In the genomic region with DNA sequence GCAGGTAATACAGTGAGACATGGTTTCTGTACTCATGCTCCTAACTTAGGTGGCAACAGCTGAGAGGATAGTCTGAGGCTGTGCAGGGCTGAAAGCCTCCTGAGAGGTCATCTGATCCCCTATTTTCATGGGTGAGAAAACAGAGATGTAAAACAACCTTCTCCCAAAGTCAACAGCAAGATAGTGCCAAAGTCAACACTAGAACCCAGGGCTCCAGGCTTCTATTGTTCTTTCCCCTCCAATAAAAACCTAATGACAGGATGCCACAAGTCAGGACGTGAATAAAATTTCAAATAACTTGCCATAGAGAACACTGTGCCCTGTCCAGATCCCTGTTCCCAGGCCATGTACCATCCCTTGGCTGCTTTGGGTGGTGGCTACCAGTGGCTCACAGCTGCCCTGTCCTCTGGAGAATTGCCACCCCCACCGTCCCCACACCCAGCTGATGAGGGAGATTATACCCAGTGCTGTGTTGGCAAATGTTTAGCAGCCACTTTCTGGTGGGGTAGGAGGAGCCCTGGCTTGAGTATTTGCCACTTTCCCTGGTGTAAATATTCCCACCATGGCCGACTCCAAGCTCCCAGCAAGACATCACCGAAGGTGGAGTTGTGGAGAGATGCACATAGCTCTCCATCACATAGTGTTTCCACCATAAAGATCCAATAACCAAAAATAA, we compare ENCODE assay signal across 1 cellular context.
TF ChIP-seq lines count a peak whose summit lies in the region.

No MANE protein-coding gene starts in this region.

TF ChIP-seq in HEK293, 187 proteins besides CTCF, POLR2A, EP300 and RAD21 (continued from another document and continues in another):
- TF ChIP-seq, protein P1, sequence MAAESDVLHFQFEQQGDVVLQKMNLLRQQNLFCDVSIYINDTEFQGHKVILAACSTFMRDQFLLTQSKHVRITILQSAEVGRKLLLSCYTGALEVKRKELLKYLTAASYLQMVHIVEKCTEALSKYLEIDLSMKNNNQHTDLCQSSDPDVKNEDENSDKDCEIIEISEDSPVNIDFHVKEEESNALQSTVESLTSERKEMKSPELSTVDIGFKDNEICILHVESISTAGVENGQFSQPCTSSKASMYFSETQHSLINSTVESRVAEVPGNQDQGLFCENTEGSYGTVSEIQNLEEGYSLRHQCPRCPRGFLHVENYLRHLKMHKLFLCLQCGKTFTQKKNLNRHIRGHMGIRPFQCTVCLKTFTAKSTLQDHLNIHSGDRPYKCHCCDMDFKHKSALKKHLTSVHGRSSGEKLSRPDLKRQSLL (tag by site-specific recombination; IDR thresholded peaks at IDR 0.05), result peak; percentile 86
- TF ChIP-seq ZNF585B (tag by site-specific recombination; IDR thresholded peaks at IDR 0.05), result no peak
- TF ChIP-seq ZNF626 (tag by site-specific recombination; IDR thresholded peaks at IDR 0.05), result 0 out of 2 replicates have a peak, but pooled peaks have one; percentile 72
- no peak for TF ChIP-seq ZNF16 (tag by site-specific recombination; IDR thresholded peaks at IDR 0.05; ENCODE audit: low read depth)
- TF ChIP-seq ZNF132 (tag by site-specific recombination; IDR thresholded peaks at IDR 0.05; ENCODE audit: borderline replicate concordance), result no peak
- TF ChIP-seq KLF7 (tag by site-specific recombination; IDR thresholded peaks at IDR 0.05; ENCODE audit: borderline replicate concordance), result peak; percentile 65; the same call in 1 of the 2 replicates
- TF ChIP-seq ZNF221 (tag by site-specific recombination; IDR thresholded peaks at IDR 0.05; ENCODE audit: borderline replicate concordance), result no peak
- no peak for TF ChIP-seq ZNF544 (tag by site-specific recombination; IDR thresholded peaks at IDR 0.05)
- TF ChIP-seq ZNF274 (IDR thresholded peaks at IDR 0.05; ENCODE audit: low read length), result no peak
- TF ChIP-seq ZNF274 (tag by site-specific recombination; IDR thresholded peaks at IDR 0.05; ENCODE audit: borderline replicate concordance), result no peak
- TF ChIP-seq HOXC10 (CRISPR knock-in tag; IDR thresholded peaks at IDR 0.05), result no peak
- TF ChIP-seq ZNF558 (tag by site-specific recombination; IDR thresholded peaks at IDR 0.05), result no peak
- no peak for TF ChIP-seq SP7 (tag by site-specific recombination; IDR thresholded peaks at IDR 0.05)
- no peak for TF ChIP-seq ZNF155 (tag by site-specific recombination; IDR thresholded peaks at IDR 0.05)
- TF ChIP-seq ZNF112 (tag by site-specific recombination; IDR thresholded peaks at IDR 0.05), result peak; percentile 99
- peak; percentile 87 for TF ChIP-seq ZBTB8A (tag by site-specific recombination; IDR thresholded peaks at IDR 0.05)
- TF ChIP-seq ZNF184 (tag by site-specific recombination; IDR thresholded peaks at IDR 0.05), result peak; percentile 46; the same call in 1 of the 2 replicates
- TF ChIP-seq ZNF433 (tag by site-specific recombination; IDR thresholded peaks at IDR 0.05; ENCODE audit: low read depth), result no peak
- TF ChIP-seq, protein P2, sequence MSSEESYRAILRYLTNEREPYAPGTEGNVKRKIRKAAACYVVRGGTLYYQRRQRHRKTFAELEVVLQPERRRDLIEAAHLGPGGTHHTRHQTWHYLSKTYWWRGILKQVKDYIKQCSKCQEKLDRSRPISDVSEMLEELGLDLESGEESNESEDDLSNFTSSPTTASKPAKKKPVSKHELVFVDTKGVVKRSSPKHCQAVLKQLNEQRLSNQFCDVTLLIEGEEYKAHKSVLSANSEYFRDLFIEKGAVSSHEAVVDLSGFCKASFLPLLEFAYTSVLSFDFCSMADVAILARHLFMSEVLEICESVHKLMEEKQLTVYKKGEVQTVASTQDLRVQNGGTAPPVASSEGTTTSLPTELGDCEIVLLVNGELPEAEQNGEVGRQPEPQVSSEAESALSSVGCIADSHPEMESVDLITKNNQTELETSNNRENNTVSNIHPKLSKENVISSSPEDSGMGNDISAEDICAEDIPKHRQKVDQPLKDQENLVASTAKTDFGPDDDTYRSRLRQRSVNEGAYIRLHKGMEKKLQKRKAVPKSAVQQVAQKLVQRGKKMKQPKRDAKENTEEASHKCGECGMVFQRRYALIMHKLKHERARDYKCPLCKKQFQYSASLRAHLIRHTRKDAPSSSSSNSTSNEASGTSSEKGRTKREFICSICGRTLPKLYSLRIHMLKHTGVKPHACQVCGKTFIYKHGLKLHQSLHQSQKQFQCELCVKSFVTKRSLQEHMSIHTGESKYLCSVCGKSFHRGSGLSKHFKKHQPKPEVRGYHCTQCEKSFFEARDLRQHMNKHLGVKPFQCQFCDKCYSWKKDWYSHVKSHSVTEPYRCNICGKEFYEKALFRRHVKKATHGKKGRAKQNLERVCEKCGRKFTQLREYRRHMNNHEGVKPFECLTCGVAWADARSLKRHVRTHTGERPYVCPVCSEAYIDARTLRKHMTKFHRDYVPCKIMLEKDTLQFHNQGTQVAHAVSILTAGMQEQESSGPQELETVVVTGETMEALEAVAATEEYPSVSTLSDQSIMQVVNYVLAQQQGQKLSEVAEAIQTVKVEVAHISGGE (tag by site-specific recombination; conservative IDR thresholded peaks at IDR 0.05; ENCODE audit: low read depth), result no peak
- peak; percentile 92 for TF ChIP-seq FEZF1 (tag by site-specific recombination; IDR thresholded peaks at IDR 0.05)
- TF ChIP-seq, protein P3, sequence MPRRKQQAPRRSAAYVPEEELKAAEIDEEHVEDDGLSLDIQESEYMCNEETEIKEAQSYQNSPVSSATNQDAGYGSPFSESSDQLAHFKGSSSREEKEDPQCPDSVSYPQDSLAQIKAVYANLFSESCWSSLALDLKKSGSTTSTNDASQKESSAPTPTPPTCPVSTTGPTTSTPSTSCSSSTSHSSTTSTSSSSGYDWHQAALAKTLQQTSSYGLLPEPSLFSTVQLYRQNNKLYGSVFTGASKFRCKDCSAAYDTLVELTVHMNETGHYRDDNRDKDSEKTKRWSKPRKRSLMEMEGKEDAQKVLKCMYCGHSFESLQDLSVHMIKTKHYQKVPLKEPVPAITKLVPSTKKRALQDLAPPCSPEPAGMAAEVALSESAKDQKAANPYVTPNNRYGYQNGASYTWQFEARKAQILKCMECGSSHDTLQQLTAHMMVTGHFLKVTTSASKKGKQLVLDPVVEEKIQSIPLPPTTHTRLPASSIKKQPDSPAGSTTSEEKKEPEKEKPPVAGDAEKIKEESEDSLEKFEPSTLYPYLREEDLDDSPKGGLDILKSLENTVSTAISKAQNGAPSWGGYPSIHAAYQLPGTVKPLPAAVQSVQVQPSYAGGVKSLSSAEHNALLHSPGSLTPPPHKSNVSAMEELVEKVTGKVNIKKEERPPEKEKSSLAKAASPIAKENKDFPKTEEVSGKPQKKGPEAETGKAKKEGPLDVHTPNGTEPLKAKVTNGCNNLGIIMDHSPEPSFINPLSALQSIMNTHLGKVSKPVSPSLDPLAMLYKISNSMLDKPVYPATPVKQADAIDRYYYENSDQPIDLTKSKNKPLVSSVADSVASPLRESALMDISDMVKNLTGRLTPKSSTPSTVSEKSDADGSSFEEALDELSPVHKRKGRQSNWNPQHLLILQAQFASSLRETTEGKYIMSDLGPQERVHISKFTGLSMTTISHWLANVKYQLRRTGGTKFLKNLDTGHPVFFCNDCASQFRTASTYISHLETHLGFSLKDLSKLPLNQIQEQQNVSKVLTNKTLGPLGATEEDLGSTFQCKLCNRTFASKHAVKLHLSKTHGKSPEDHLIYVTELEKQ (tag by site-specific recombination; IDR thresholded peaks at IDR 0.05; ENCODE audit: borderline replicate concordance), result peak; percentile 92; the same call in 1 of the 2 replicates
- no peak for TF ChIP-seq ZNF658 (tag by site-specific recombination; IDR thresholded peaks at IDR 0.05)
- TF ChIP-seq ZNF664 (tag by site-specific recombination; IDR thresholded peaks at IDR 0.05), result no peak
- TF ChIP-seq MEIS1 (CRISPR knock-in tag; IDR thresholded peaks at IDR 0.05; ENCODE audit: borderline replicate concordance), result no peak
- TF ChIP-seq ZNF19 (tag by site-specific recombination; IDR thresholded peaks at IDR 0.05; ENCODE audit: low read depth), result no peak
- TF ChIP-seq, protein P4, sequence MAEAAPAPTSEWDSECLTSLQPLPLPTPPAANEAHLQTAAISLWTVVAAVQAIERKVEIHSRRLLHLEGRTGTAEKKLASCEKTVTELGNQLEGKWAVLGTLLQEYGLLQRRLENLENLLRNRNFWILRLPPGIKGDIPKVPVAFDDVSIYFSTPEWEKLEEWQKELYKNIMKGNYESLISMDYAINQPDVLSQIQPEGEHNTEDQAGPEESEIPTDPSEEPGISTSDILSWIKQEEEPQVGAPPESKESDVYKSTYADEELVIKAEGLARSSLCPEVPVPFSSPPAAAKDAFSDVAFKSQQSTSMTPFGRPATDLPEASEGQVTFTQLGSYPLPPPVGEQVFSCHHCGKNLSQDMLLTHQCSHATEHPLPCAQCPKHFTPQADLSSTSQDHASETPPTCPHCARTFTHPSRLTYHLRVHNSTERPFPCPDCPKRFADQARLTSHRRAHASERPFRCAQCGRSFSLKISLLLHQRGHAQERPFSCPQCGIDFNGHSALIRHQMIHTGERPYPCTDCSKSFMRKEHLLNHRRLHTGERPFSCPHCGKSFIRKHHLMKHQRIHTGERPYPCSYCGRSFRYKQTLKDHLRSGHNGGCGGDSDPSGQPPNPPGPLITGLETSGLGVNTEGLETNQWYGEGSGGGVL (tag by site-specific recombination; IDR thresholded peaks at IDR 0.05), result no peak
- TF ChIP-seq ZNF202 (tag by site-specific recombination; IDR thresholded peaks at IDR 0.05; ENCODE audit: borderline replicate concordance), result no peak
- TF ChIP-seq, protein P5, sequence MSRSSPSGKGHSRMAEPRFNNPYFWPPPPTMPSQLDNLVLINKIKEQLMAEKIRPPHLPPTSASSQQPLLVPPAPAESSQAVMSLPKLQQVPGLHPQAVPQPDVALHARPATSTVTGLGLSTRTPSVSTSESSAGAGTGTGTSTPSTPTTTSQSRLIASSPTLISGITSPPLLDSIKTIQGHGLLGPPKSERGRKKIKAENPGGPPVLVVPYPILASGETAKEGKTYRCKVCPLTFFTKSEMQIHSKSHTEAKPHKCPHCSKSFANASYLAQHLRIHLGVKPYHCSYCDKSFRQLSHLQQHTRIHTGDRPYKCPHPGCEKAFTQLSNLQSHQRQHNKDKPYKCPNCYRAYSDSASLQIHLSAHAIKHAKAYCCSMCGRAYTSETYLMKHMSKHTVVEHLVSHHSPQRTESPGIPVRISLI (tag by site-specific recombination; IDR thresholded peaks at IDR 0.05), result no peak
- TF ChIP-seq, protein P6, sequence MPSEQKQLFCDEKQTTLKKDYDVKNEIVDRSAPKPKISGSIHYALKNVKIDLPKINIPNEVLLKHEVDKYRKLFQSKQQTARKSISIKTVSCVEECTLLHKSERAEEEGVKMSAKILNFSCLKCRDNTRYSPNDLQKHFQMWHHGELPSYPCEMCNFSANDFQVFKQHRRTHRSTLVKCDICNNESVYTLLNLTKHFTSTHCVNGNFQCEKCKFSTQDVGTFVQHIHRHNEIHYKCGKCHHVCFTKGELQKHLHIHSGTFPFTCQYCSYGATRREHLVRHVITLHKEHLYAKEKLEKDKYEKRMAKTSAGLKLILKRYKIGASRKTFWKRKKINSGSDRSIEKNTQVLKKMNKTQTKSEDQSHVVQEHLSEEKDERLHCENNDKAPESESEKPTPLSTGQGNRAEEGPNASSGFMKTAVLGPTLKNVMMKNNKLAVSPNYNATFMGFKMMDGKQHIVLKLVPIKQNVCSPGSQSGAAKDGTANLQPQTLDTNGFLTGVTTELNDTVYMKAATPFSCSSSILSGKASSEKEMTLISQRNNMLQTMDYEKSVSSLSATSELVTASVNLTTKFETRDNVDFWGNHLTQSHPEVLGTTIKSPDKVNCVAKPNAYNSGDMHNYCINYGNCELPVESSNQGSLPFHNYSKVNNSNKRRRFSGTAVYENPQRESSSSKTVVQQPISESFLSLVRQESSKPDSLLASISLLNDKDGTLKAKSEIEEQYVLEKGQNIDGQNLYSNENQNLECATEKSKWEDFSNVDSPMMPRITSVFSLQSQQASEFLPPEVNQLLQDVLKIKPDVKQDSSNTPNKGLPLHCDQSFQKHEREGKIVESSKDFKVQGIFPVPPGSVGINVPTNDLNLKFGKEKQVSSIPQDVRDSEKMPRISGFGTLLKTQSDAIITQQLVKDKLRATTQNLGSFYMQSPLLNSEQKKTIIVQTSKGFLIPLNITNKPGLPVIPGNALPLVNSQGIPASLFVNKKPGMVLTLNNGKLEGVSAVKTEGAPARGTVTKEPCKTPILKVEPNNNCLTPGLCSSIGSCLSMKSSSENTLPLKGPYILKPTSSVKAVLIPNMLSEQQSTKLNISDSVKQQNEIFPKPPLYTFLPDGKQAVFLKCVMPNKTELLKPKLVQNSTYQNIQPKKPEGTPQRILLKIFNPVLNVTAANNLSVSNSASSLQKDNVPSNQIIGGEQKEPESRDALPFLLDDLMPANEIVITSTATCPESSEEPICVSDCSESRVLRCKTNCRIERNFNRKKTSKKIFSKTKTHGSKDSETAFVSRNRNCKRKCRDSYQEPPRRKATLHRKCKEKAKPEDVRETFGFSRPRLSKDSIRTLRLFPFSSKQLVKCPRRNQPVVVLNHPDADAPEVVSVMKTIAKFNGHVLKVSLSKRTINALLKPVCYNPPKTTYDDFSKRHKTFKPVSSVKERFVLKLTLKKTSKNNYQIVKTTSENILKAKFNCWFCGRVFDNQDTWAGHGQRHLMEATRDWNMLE (tag by site-specific recombination; conservative IDR thresholded peaks at IDR 0.05; ENCODE audit: low read depth), result no peak
- TF ChIP-seq ZNF416 (tag by site-specific recombination; IDR thresholded peaks at IDR 0.05), result no peak
- TF ChIP-seq GLIS1 (tag by site-specific recombination; IDR thresholded peaks at IDR 0.05), result peak; percentile 79
- TF ChIP-seq ZNF354C (tag by site-specific recombination; IDR thresholded peaks at IDR 0.05; ENCODE audit: borderline replicate concordance, low read depth), result no peak
- peak; percentile 99 for TF ChIP-seq ZNF843 (tag by site-specific recombination; IDR thresholded peaks at IDR 0.05)
- TF ChIP-seq ZBTB48 (tag by site-specific recombination; IDR thresholded peaks at IDR 0.05), result no peak
- TF ChIP-seq ZNF302 (tag by site-specific recombination; IDR thresholded peaks at IDR 0.05; ENCODE audit: low read depth), result no peak
- no peak for TF ChIP-seq ZNF366 (tag by site-specific recombination; conservative IDR thresholded peaks at IDR 0.05)
- TF ChIP-seq, protein P7, sequence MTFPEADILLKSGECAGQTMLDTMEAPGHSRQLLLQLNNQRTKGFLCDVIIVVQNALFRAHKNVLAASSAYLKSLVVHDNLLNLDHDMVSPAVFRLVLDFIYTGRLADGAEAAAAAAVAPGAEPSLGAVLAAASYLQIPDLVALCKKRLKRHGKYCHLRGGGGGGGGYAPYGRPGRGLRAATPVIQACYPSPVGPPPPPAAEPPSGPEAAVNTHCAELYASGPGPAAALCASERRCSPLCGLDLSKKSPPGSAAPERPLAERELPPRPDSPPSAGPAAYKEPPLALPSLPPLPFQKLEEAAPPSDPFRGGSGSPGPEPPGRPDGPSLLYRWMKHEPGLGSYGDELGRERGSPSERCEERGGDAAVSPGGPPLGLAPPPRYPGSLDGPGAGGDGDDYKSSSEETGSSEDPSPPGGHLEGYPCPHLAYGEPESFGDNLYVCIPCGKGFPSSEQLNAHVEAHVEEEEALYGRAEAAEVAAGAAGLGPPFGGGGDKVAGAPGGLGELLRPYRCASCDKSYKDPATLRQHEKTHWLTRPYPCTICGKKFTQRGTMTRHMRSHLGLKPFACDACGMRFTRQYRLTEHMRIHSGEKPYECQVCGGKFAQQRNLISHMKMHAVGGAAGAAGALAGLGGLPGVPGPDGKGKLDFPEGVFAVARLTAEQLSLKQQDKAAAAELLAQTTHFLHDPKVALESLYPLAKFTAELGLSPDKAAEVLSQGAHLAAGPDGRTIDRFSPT (tag by site-specific recombination; IDR thresholded peaks at IDR 0.05), result no peak
